ENCODE assay signal across 40 cellular contexts in genomic region chr18:43367895-43368294, GRCh38.
"Had no signal": no experiment of that assay in that cellular context is flagged by ENCODE, and none has a peak within 500 bp of the region (broad histone marks: within the 10 kb centered on the region; RNA-seq: fewer than 3 reads in every experiment).

No MANE protein-coding gene starts in this region.

- H3K27me3 ChIP-seq: adrenal gland, ascending aorta, body of pancreas, brain microvascular endothelial cell, breast epithelium had no signal

- H3K27me3 Mint-ChIP-seq: activated naive CD4-positive, alpha-beta T cell treated with anti-CD3 and anti-CD28 coated beads, Interleukin-2, amount 10 ng/mL, durations not matched to agents 7 days and 5 days; activated naive CD4-positive, alpha-beta T cell treated with anti-CD3 and anti-CD28 coated beads, Interleukin-2, amount 50 U/mL, for 24 hours; activated naive CD8-positive, alpha-beta T cell; activated naive CD8-positive, alpha-beta T cell treated with anti-CD3 and anti-CD28 coated beads for 36 hours; activated naive CD8-positive, alpha-beta T cell treated with anti-CD3 and anti-CD28 coated beads, Interleukin-2, amount 10 ng/mL, durations not matched to agents 7 days and 5 days; activated naive CD8-positive, alpha-beta T cell treated with anti-CD3 and anti-CD28 coated beads, Interleukin-2, amount 50 U/mL, for 24 hours; activated T-cell treated with anti-CD3 and anti-CD28 coated beads, Interleukin-2, amount 50 U/mL, for 24 hours; activated T-helper 17 cell treated with anti-CD3 and anti-CD28 coated beads, Interleukin-2, amount 50 U/mL, for 72 hours; central memory CD8-positive, alpha-beta T cell had no signal

- H3K36me3 Mint-ChIP-seq: activated naive CD4-positive, alpha-beta T cell treated with anti-CD3 and anti-CD28 coated beads, Interleukin-2, amount 10 ng/mL, durations not matched to agents 7 days and 5 days; activated naive CD4-positive, alpha-beta T cell treated with anti-CD3 and anti-CD28 coated beads, Interleukin-2, amount 50 U/mL, for 24 hours; activated naive CD4-positive, alpha-beta T cell treated with anti-CD3 and anti-CD28 coated beads, Interleukin-2, amount 50 U/mL, for 72 hours; activated naive CD8-positive, alpha-beta T cell; activated naive CD8-positive, alpha-beta T cell treated with anti-CD3 and anti-CD28 coated beads for 36 hours; activated naive CD8-positive, alpha-beta T cell treated with anti-CD3 and anti-CD28 coated beads, Interleukin-2, amount 10 ng/mL, durations not matched to agents 7 days and 5 days; brain had no signal

- DNase-seq: activated effector memory CD4-positive, alpha-beta T cell treated with anti-CD3 and anti-CD28 coated beads, Interleukin-2, amount 50 U/mL, for 16 hours; activated effector memory CD4-positive, alpha-beta T cell treated with Interleukin-2 at 50 U/mL for 16 hours; activated gamma-delta T cell; activated gamma-delta T cell treated with Interleukin-2 at 50 U/mL for 16 hours; activated naive CD4-positive, alpha-beta T cell; activated naive CD4-positive, alpha-beta T cell treated with anti-CD3 and anti-CD28 coated beads for 36 hours; activated naive CD4-positive, alpha-beta T cell treated with anti-CD3 and anti-CD28 coated beads, Interleukin-2, amount 10 ng/mL, durations not matched to agents 7 days and 5 days; activated naive CD4-positive, alpha-beta T cell treated with anti-CD3 and anti-CD28 coated beads, Interleukin-2, amount 50 U/mL, for 16 hours; activated naive CD4-positive, alpha-beta T cell treated with Interleukin-2 at 50 U/mL for 16 hours; activated naive CD8-positive, alpha-beta T cell treated with anti-CD3 and anti-CD28 coated beads for 36 hours; activated naive CD8-positive, alpha-beta T cell treated with anti-CD3 and anti-CD28 coated beads, Interleukin-2, amount 10 ng/mL, durations not matched to agents 7 days and 5 days; activated naive CD8-positive, alpha-beta T cell treated with anti-CD3 and anti-CD28 coated beads, Interleukin-2, amount 50 U/mL, for 24 hours; activated T-cell treated with anti-CD3 and anti-CD28 coated beads, Interleukin-2, amount 50 U/mL, for 1 hour; activated T-cell treated with anti-CD3 and anti-CD28 coated beads, Interleukin-2, amount 50 U/mL, for 24 hours; activated T-cell treated with anti-CD3 and anti-CD28 coated beads, Interleukin-2, amount 50 U/mL, for 4 hours; activated T-cell treated with anti-CD3 and anti-CD28 coated beads, Interleukin-2, amount 50 U/mL, for 48 hours; activated T-cell treated with anti-CD3 and anti-CD28 coated beads, Interleukin-2, amount 50 U/mL, for 72 hours; adrenal gland; amniotic stem cell; amygdala; anterior cingulate cortex; aorta; body of pancreas; brain microvascular endothelial cell; caudate nucleus; central memory CD4-positive, alpha-beta T cell; cerebellar nuclear complex had no signal

- H3K27ac Mint-ChIP-seq: activated naive CD4-positive, alpha-beta T cell treated with anti-CD3 and anti-CD28 coated beads for 36 hours; activated naive CD4-positive, alpha-beta T cell treated with anti-CD3 and anti-CD28 coated beads, Interleukin-2, amount 10 ng/mL, durations not matched to agents 7 days and 5 days; activated naive CD4-positive, alpha-beta T cell treated with anti-CD3 and anti-CD28 coated beads, Interleukin-2, amount 50 U/mL, for 24 hours; activated naive CD4-positive, alpha-beta T cell treated with anti-CD3 and anti-CD28 coated beads, Interleukin-2, amount 50 U/mL, for 72 hours; activated naive CD8-positive, alpha-beta T cell; activated naive CD8-positive, alpha-beta T cell treated with anti-CD3 and anti-CD28 coated beads for 36 hours; activated naive CD8-positive, alpha-beta T cell treated with anti-CD3 and anti-CD28 coated beads, Interleukin-2, amount 10 ng/mL, durations not matched to agents 7 days and 5 days; activated naive CD8-positive, alpha-beta T cell treated with anti-CD3 and anti-CD28 coated beads, Interleukin-2, amount 50 U/mL, for 24 hours; activated T-cell treated with anti-CD3 and anti-CD28 coated beads, Interleukin-2, amount 50 U/mL, for 24 hours; activated T-cell treated with anti-CD3 and anti-CD28 coated beads, Interleukin-2, amount 50 U/mL, for 72 hours; activated T-helper 1 cell treated with anti-CD3 and anti-CD28 coated beads, Interleukin-12 subunit alpha, Interleukin-12 subunit beta, Interleukin-2, Interleukin-4 antibody, amounts not matched to agents 30 ng/mL and 10 ng/mL and 1 ng/mL, durations not matched to agents 14 hours and 24 hours and 36 hours; activated T-helper 17 cell treated with anti-CD3 and anti-CD28 coated beads, Interleukin-2, amount 50 U/mL, for 72 hours; activated T-helper 2 cell treated with anti-CD3 and anti-CD28 coated beads, Interferon-gamma antibody, Interleukin-2, Interleukin-4, amounts not matched to agents 10 μg/mL and 5 μg/mL and 100 μg/mL, durations not matched to agents 14 hours and 24 hours and 36 hours; brain had no signal

- ATAC-seq: activated naive CD4-positive, alpha-beta T cell treated with anti-CD3 and anti-CD28 coated beads, Interleukin-2, amount 50 U/mL, for 72 hours; activated naive CD8-positive, alpha-beta T cell treated with anti-CD3 and anti-CD28 coated beads, Interleukin-2, amount 50 U/mL, for 24 hours; activated T-cell treated with anti-CD3 and anti-CD28 coated beads, Interleukin-2, amount 50 U/mL, for 4 hours; activated T-cell treated with anti-CD3 and anti-CD28 coated beads, Interleukin-2, amount 50 U/mL, for 72 hours; activated T-helper 17 cell treated with anti-CD3 and anti-CD28 coated beads, Interleukin-2, amount 50 U/mL, for 72 hours; body of pancreas had no signal

- H3K4me1 ChIP-seq: adrenal gland, ascending aorta, body of pancreas, breast epithelium had no signal

- H3K9me3 Mint-ChIP-seq: activated naive CD4-positive, alpha-beta T cell treated with anti-CD3 and anti-CD28 coated beads, Interleukin-2, amount 10 ng/mL, durations not matched to agents 7 days and 5 days; activated naive CD4-positive, alpha-beta T cell treated with anti-CD3 and anti-CD28 coated beads, Interleukin-2, amount 50 U/mL, for 24 hours; activated naive CD8-positive, alpha-beta T cell treated with anti-CD3 and anti-CD28 coated beads for 36 hours; activated naive CD8-positive, alpha-beta T cell treated with anti-CD3 and anti-CD28 coated beads, Interleukin-2, amount 10 ng/mL, durations not matched to agents 7 days and 5 days; activated naive CD8-positive, alpha-beta T cell treated with anti-CD3 and anti-CD28 coated beads, Interleukin-2, amount 50 U/mL, for 24 hours; activated T-helper 1 cell treated with anti-CD3 and anti-CD28 coated beads, Interleukin-12 subunit alpha, Interleukin-12 subunit beta, Interleukin-2, Interleukin-4 antibody, amounts not matched to agents 30 ng/mL and 10 ng/mL and 1 ng/mL, durations not matched to agents 14 hours and 24 hours and 36 hours; activated T-helper 2 cell treated with anti-CD3 and anti-CD28 coated beads, Interferon-gamma antibody, Interleukin-2, Interleukin-4, amounts not matched to agents 10 μg/mL and 5 μg/mL and 100 μg/mL, durations not matched to agents 14 hours and 24 hours and 36 hours; brain had no signal

- H3K36me3 ChIP-seq: adrenal gland, ascending aorta, brain microvascular endothelial cell, breast epithelium, cardiac muscle cell had no signal

- H3K9me3 ChIP-seq: adrenal gland, ascending aorta, body of pancreas, breast epithelium had no signal

- H3K27ac ChIP-seq: adrenal gland, ascending aorta, body of pancreas, brain microvascular endothelial cell, breast epithelium, cardiac muscle cell had no signal

- H3K4me1 Mint-ChIP-seq: activated naive CD4-positive, alpha-beta T cell treated with anti-CD3 and anti-CD28 coated beads, Interleukin-2, amount 10 ng/mL, durations not matched to agents 7 days and 5 days; activated naive CD4-positive, alpha-beta T cell treated with anti-CD3 and anti-CD28 coated beads, Interleukin-2, amount 50 U/mL, for 24 hours; activated naive CD8-positive, alpha-beta T cell treated with anti-CD3 and anti-CD28 coated beads for 36 hours; activated naive CD8-positive, alpha-beta T cell treated with anti-CD3 and anti-CD28 coated beads, Interleukin-2, amount 10 ng/mL, durations not matched to agents 7 days and 5 days; activated naive CD8-positive, alpha-beta T cell treated with anti-CD3 and anti-CD28 coated beads, Interleukin-2, amount 50 U/mL, for 24 hours; activated T-helper 17 cell treated with anti-CD3 and anti-CD28 coated beads, Interleukin-2, amount 50 U/mL, for 72 hours; central memory CD8-positive, alpha-beta T cell had no signal

- H3K4me3 Mint-ChIP-seq: activated naive CD4-positive, alpha-beta T cell treated with anti-CD3 and anti-CD28 coated beads for 36 hours; activated naive CD4-positive, alpha-beta T cell treated with anti-CD3 and anti-CD28 coated beads, Interleukin-2, amount 10 ng/mL, durations not matched to agents 7 days and 5 days; activated naive CD4-positive, alpha-beta T cell treated with anti-CD3 and anti-CD28 coated beads, Interleukin-2, amount 50 U/mL, for 24 hours; activated naive CD8-positive, alpha-beta T cell; activated naive CD8-positive, alpha-beta T cell treated with anti-CD3 and anti-CD28 coated beads for 36 hours; activated naive CD8-positive, alpha-beta T cell treated with anti-CD3 and anti-CD28 coated beads, Interleukin-2, amount 10 ng/mL, durations not matched to agents 7 days and 5 days; activated naive CD8-positive, alpha-beta T cell treated with anti-CD3 and anti-CD28 coated beads, Interleukin-2, amount 50 U/mL, for 24 hours; activated T-cell treated with anti-CD3 and anti-CD28 coated beads, Interleukin-2, amount 50 U/mL, for 24 hours; activated T-cell treated with anti-CD3 and anti-CD28 coated beads, Interleukin-2, amount 50 U/mL, for 4 hours; activated T-cell treated with anti-CD3 and anti-CD28 coated beads, Interleukin-2, amount 50 U/mL, for 72 hours; activated T-helper 1 cell treated with anti-CD3 and anti-CD28 coated beads, Interleukin-12 subunit alpha, Interleukin-12 subunit beta, Interleukin-2, Interleukin-4 antibody, amounts not matched to agents 30 ng/mL and 10 ng/mL and 1 ng/mL, durations not matched to agents 14 hours and 24 hours and 36 hours; activated T-helper 17 cell treated with anti-CD3 and anti-CD28 coated beads, Interleukin-2, amount 50 U/mL, for 72 hours; brain; central memory CD8-positive, alpha-beta T cell had no signal

- H3K4me3 ChIP-seq: adrenal gland, ascending aorta, body of pancreas, breast epithelium, cardiac muscle cell had no signal

- FAIRE-seq: astrocyte, bronchial epithelial cell had no signal
